ENCODE assay signal across 19 cellular contexts in genomic region chr17:34071891-34072420, GRCh38.
DNase-seq lines count a peak whose midpoint lies in the region; ATAC-seq and TF ChIP-seq lines count a peak whose summit lies in the region.
"Had no signal": no experiment of that assay in that cellular context is flagged by ENCODE, and none has a peak within 500 bp of the region (broad histone marks: within the 10 kb centered on the region; RNA-seq: fewer than 3 reads in every experiment).

No MANE protein-coding gene starts in this region.

- H3K4me1 Mint-ChIP-seq in glutamatergic neuron (ENCODE audit: low read depth, unreplicated experiment), result peaks cover 7% of the 10 kb centered on the region

- peaks cover 4% of the 10 kb centered on the region for H3K27me3 Mint-ChIP-seq in glutamatergic neuron (ENCODE audit: unreplicated experiment)

- intact Hi-C loops in vagina (cut with DNase I), result no loop called here

- H3K4me3 ChIP-seq in GM12865 (ENCODE audit: low read depth, low read length), result no peak overlapping the region
- no peak overlapping the region for H3K4me3 ChIP-seq in MM.1S (ENCODE audit: low read length)
- H3K4me3 ChIP-seq in vagina, result no peak overlapping the region
- H3K4me3 ChIP-seq: HAP-1, SK-N-MC had no signal

- H3K36me3 ChIP-seq in MM.1S (replicated peaks; ENCODE audit: insufficient read depth, low read length) (no peaks in the 10 kb centered on the region), vagina (no peaks in the 10 kb centered on the region)
- H3K36me3 ChIP-seq: BE2C, HAP-1 had no signal

- TF ChIP-seq CTCF in GM12865 (IDR thresholded peaks at IDR 0.05; ENCODE audit: insufficient read depth, low read depth, low read length, missing control alignments), result no peak
- TF ChIP-seq CTCF in MM.1S (IDR thresholded peaks at IDR 0.05; ENCODE audit: low read length), result no peak
- no peak for TF ChIP-seq CTCF in glutamatergic neuron (IDR thresholded peaks at IDR 0.05; ENCODE audit: partially characterized antibody, unreplicated experiment)
- no peak for TF ChIP-seq CTCF in vagina (IDR thresholded peaks at IDR 0.05)
- TF ChIP-seq CTCF in foreskin keratinocyte (conservative IDR thresholded peaks at IDR 0.05), result no peak

- H3K9me3 ChIP-seq in MM.1S (replicated peaks; ENCODE audit: insufficient read depth, low read length), result no peaks in the 10 kb centered on the region
- H3K9me3 ChIP-seq in vagina, result no peaks in the 10 kb centered on the region
- H3K9me3 ChIP-seq: BE2C, HAP-1 had no signal

- H3K79me2 ChIP-seq in MM.1S (ENCODE audit: low read length), result no peaks in the 10 kb centered on the region

- no peak for TF ChIP-seq POLR2A in vagina (IDR thresholded peaks at IDR 0.05)

- no peaks in the 10 kb centered on the region for H3K9me2 ChIP-seq in MM.1S (replicated peaks; ENCODE audit: insufficient read depth, low read length)

- H3K9ac ChIP-seq in MM.1S (ENCODE audit: low read length), result no peak overlapping the region

- H3K9me3 Mint-ChIP-seq in glutamatergic neuron (ENCODE audit: unreplicated experiment), result peaks cover 7% of the 10 kb centered on the region

- no peak overlapping the region for H3K4me2 ChIP-seq in MM.1S (ENCODE audit: low read depth, low read length)

- peak overlapping the region; percentile 73 for H3K27ac Mint-ChIP-seq in glutamatergic neuron (ENCODE audit: unreplicated experiment)

- peak; percentile 28 for DNase-seq in GM12865 (ENCODE audit: low read depth)
- DNase-seq in MM.1S, result peak; percentile 55
- no peak for DNase-seq in glutamatergic neuron
- peak; percentile 20 to 49 for DNase-seq in vagina (ENCODE audit: extremely low spot score in 2 of 2)
- no peak for DNase-seq in cerebellar cortex (ENCODE audit: low spot score)
- DNase-seq in foreskin keratinocyte, result no peak
- DNase-seq: BE2C, DMS79, Kasumi-1, NCI-H1092, NCI-H1436, NCI-H187 treated with DMSO at 0.1 percent for 48 hours, NCI-H446, NCI-H526, OCI-M1, SHP77 had no signal

- H3K27ac ChIP-seq in MM.1S (ENCODE audit: low read length), result no peak overlapping the region
- H3K27ac ChIP-seq in vagina, result no peak overlapping the region
- H3K27ac ChIP-seq in foreskin keratinocyte, result no peak overlapping the region
- H3K27ac ChIP-seq: SK-N-MC had no signal

- no peak overlapping the region for H3K4me3 Mint-ChIP-seq in glutamatergic neuron (ENCODE audit: unreplicated experiment)

- H3K36me3 Mint-ChIP-seq in glutamatergic neuron (ENCODE audit: unreplicated experiment), result peaks cover 6% of the 10 kb centered on the region

- ATAC-seq in foreskin keratinocyte, result no peak
- no peak for ATAC-seq in GM21786 (IDR thresholded peaks at IDR 0.05; ENCODE audit: unreplicated experiment)

- H4K20me1 ChIP-seq in MM.1S (ENCODE audit: insufficient read depth, low read length), result no peaks in the 10 kb centered on the region

- H3K4me1 ChIP-seq in MM.1S (ENCODE audit: low read length), result no peaks in the 10 kb centered on the region
- no peaks in the 10 kb centered on the region for H3K4me1 ChIP-seq in vagina
- no peaks in the 10 kb centered on the region for H3K4me1 ChIP-seq in foreskin keratinocyte
- H3K4me1 ChIP-seq: BE2C, HAP-1 had no signal

- H3F3A ChIP-seq in MM.1S (ENCODE audit: insufficient read depth, low read length), result no peaks in the 10 kb centered on the region

- H2AFZ ChIP-seq in MM.1S (ENCODE audit: low read length), result no peak overlapping the region

- H3K27me3 ChIP-seq in MM.1S (replicated peaks; ENCODE audit: insufficient read depth, low read length) (no peaks in the 10 kb centered on the region), vagina (no peaks in the 10 kb centered on the region), foreskin keratinocyte (no peaks in the 10 kb centered on the region)

Comparison
In these comparisons a context has a peak if more than half of its experiments do, and no peak if none do; other contexts are left out.
1. DNase-seq: peak in GM12865 (single experiment), MM.1S (single experiment) and vagina (2 of 2); none in glutamatergic neuron (single experiment), cerebellar cortex (single experiment) and foreskin keratinocyte (0 of 2).